ENCODE assay signal across 23 cellular contexts in genomic region chr11:72707032-72707431, GRCh38. TPM values are rescaled to one million over a fixed set of nuclear protein-coding genes. Genes with fewer than 3 reads are reported as not detected.
"Had no signal": no experiment of that assay in that cellular context is flagged by ENCODE, and none has a peak within 500 bp of the region (broad histone marks: within the 10 kb centered on the region; RNA-seq: fewer than 3 reads in every experiment).

No MANE protein-coding gene starts in this region.

- ATAC-seq: esophagus mucosa; left lobe of liver; lower lobe of right lung; SK-N-SH treated with all-trans-retinoic acid at 6 μM for 48 hours; stimulated activated naive CD8-positive, alpha-beta T cell treated with anti-CD3 and anti-CD28 coated beads, Interleukin-15, Interleukin-2, amounts not matched to agents 100 U/mL and 50 U/mL, for 24 hours; upper lobe of right lung had no signal

- H3K27me3 ChIP-seq: sigmoid colon, upper lobe of right lung had no signal

- H3K4me2 ChIP-seq: smooth muscle cell had no signal

- H3K9me3 Mint-ChIP-seq: activated T-cell treated with anti-CD3 and anti-CD28 coated beads, Interleukin-2, amount 50 U/mL, for 24 hours; activated T-helper 2 cell treated with anti-CD3 and anti-CD28 coated beads, Interferon-gamma antibody, Interleukin-2, Interleukin-4, amounts not matched to agents 10 μg/mL and 5 μg/mL and 100 μg/mL, durations not matched to agents 14 hours and 24 hours and 36 hours; nephron progenitor cell had no signal

- H3K27ac Mint-ChIP-seq: activated T-helper 2 cell treated with anti-CD3 and anti-CD28 coated beads, Interferon-gamma antibody, Interleukin-2, Interleukin-4, amounts not matched to agents 10 μg/mL and 5 μg/mL and 100 μg/mL, durations not matched to agents 14 hours and 24 hours and 36 hours had no signal

- H3K4me3 Mint-ChIP-seq: activated T-cell treated with anti-CD3 and anti-CD28 coated beads, Interleukin-2, amount 50 U/mL, for 24 hours; nephron progenitor cell had no signal

- H3K9me3 ChIP-seq: lower lobe of right lung, sigmoid colon, upper lobe of right lung had no signal

- H3K4me3 ChIP-seq: lower lobe of right lung, sigmoid colon, smooth muscle cell, upper lobe of right lung had no signal

- H3K27me3 Mint-ChIP-seq: activated T-cell treated with anti-CD3 and anti-CD28 coated beads, Interleukin-2, amount 50 U/mL, for 24 hours had no signal

- DNase-seq: activated CD4-positive, alpha-beta T cell treated with anti-CD3 and anti-CD28 coated beads, Interleukin-2, amount 50 U/mL, for 1 hour; activated CD4-positive, CD25-positive, alpha-beta regulatory T cell treated with anti-CD3 and anti-CD28 coated beads, Interleukin-2, amount 50 U/mL, for 72 hours; activated CD8-positive, alpha-beta memory T cell treated with anti-CD3 and anti-CD28 coated beads for 24 hours; activated CD8-positive, alpha-beta memory T cell treated with anti-CD3 and anti-CD28 coated beads, Interleukin-2, amount 50 U/mL, for 4 hours; activated naive CD4-positive, alpha-beta T cell treated with Interleukin-2 at 50 U/mL for 16 hours; activated T-cell treated with anti-CD3 and anti-CD28 coated beads, Interleukin-2, amount 50 U/mL, for 24 hours; amygdala; cortex of kidney; effector CD4-positive, alpha-beta T cell; foreskin melanocyte; kidney; lower lobe of right lung; nephron progenitor cell; posterior cingulate gyrus; sigmoid colon; stimulated activated CD4-positive, alpha-beta T cell treated with anti-CD3 and anti-CD28 coated beads, Interleukin-15, amount 100 ng/mL, for 24 hours; stimulated activated naive CD8-positive, alpha-beta T cell treated with anti-CD3 and anti-CD28 coated beads, Interleukin-15, Interleukin-2, amounts not matched to agents 100 U/mL and 50 U/mL, for 24 hours; upper lobe of right lung had no signal

- H3K27ac ChIP-seq: lower lobe of right lung, sigmoid colon, upper lobe of right lung had no signal

RNA-seq across cellular contexts. Expression of gene PDE2A, which starts 32.8 kb away (rescaled TPM):
- total RNA-seq: smooth muscle cell had no signal
